ENCODE assay signal across 9 cellular contexts in genomic region chr4:82268050-82268825, GRCh38.
A peak's percentile ranks its signal among the peaks of the same experiment; 100 is the strongest.
DNase-seq lines count a peak whose midpoint lies in the region; ATAC-seq and TF ChIP-seq lines count a peak whose summit lies in the region.
"Had no signal": no experiment of that assay in that cellular context is flagged by ENCODE, and none has a peak within 500 bp of the region (broad histone marks: within the 10 kb centered on the region; RNA-seq: fewer than 3 reads in every experiment).

No MANE protein-coding gene starts in this region.

- peaks cover 6% of the 10 kb centered on the region for H3K27me3 Mint-ChIP-seq in activated T-cell treated with anti-CD3 and anti-CD28 coated beads, Interleukin-2, amount 50 U/mL, for 72 hours (ENCODE audit: low read depth)
- peaks cover 3% of the 10 kb centered on the region for H3K27me3 Mint-ChIP-seq in neural progenitor cell (ENCODE audit: insufficient read depth, low read depth)
- H3K27me3 Mint-ChIP-seq: activated naive CD4-positive, alpha-beta T cell treated with anti-CD3 and anti-CD28 coated beads, Interleukin-2, amount 50 U/mL, for 24 hours had no signal

- no peak overlapping the region for H3K9ac ChIP-seq in HUES48 (ENCODE audit: low read depth, low read length)
- no peak overlapping the region for H3K9ac ChIP-seq in NT2/D1 (ENCODE audit: insufficient read length, low read depth)
- no peak overlapping the region for H3K9ac ChIP-seq in neural progenitor cell

- WGBS in aorta, 2 donors: 43 to 50% methylated on average over 4 of the region's 4 CpGs

- H3K4me2 ChIP-seq in neural progenitor cell: no peak overlapping the region

- H3K36me3 ChIP-seq in HUES48 (ENCODE audit: control insufficient read depth, insufficient read depth, low read length) (no peaks in the 10 kb centered on the region), NT2/D1 (ENCODE audit: insufficient read depth, insufficient read length, low read length) (no peaks in the 10 kb centered on the region), neural progenitor cell (no peaks in the 10 kb centered on the region), aorta (ENCODE audit: control insufficient read depth in 1 of 2, insufficient read depth in 2 of 2, low read length in 1 of 2) (no peaks in the 10 kb centered on the region)

- H3K27ac ChIP-seq in HUES48 (ENCODE audit: low read depth, low read length) (peak overlapping the region; percentile 26), neural progenitor cell (no peak overlapping the region), aorta (ENCODE audit: low read depth in 1 of 2, low read length in 2 of 2) (no peak overlapping the region)

- intact Hi-C loops in aorta (cut with DNase I): loop anchor here (5.0 kb wide), 3 partner anchors 801 to 866 kb away; no protein-coding TSS in a partner anchor

- H3F3A ChIP-seq in neural progenitor cell (ENCODE audit: low read depth): no peaks in the 10 kb centered on the region

- H3K9me3 ChIP-seq in HUES48 (ENCODE audit: control insufficient read depth, insufficient read depth, low read length): no peaks in the 10 kb centered on the region
- H3K9me3 ChIP-seq in NT2/D1 (ENCODE audit: insufficient read depth, low read length): no peaks in the 10 kb centered on the region
- H3K9me3 ChIP-seq in neural progenitor cell (ENCODE audit: low read depth): no peaks in the 10 kb centered on the region
- no peaks in the 10 kb centered on the region for H3K9me3 ChIP-seq in aorta (ENCODE audit: control insufficient read depth, low read length)

- H3K4me1 ChIP-seq in HUES48 (ENCODE audit: control insufficient read depth, insufficient read depth, low read length) (peaks cover 10% of the 10 kb centered on the region), NT2/D1 (ENCODE audit: insufficient read depth, insufficient read length) (no peaks in the 10 kb centered on the region), neural progenitor cell (peaks cover 4% of the 10 kb centered on the region), aorta (ENCODE audit: control insufficient read depth in 1 of 2, insufficient read depth in 2 of 2, low read length in 2 of 2) (no peaks in the 10 kb centered on the region)

- H3K36me3 Mint-ChIP-seq in activated T-cell treated with anti-CD3 and anti-CD28 coated beads, Interleukin-2, amount 50 U/mL, for 72 hours (ENCODE audit: insufficient read depth in 2 of 2): no peaks in the 10 kb centered on the region
- no peaks in the 10 kb centered on the region for H3K36me3 Mint-ChIP-seq in neural progenitor cell

- TF ChIP-seq CTCF in fibroblast of the aortic adventitia (IDR thresholded peaks at IDR 0.05; ENCODE audit: insufficient read depth, low read length) (peak; percentile 87), neural progenitor cell (IDR thresholded peaks at IDR 0.05) (peak; percentile 89)

- peaks cover 11% of the 10 kb centered on the region for H3K4me1 Mint-ChIP-seq in activated T-cell treated with anti-CD3 and anti-CD28 coated beads, Interleukin-2, amount 50 U/mL, for 72 hours (ENCODE audit: low read depth)
- no peaks in the 10 kb centered on the region for H3K4me1 Mint-ChIP-seq in neural progenitor cell

- no peaks in the 10 kb centered on the region for H3K9me3 Mint-ChIP-seq in activated T-cell treated with anti-CD3 and anti-CD28 coated beads, Interleukin-2, amount 50 U/mL, for 72 hours
- H3K9me3 Mint-ChIP-seq in neural progenitor cell: no peaks in the 10 kb centered on the region

- peak overlapping the region; percentile 98 for H2AFZ ChIP-seq in neural progenitor cell (replicated peaks)

- H3K4me3 Mint-ChIP-seq in activated T-cell treated with anti-CD3 and anti-CD28 coated beads, Interleukin-2, amount 50 U/mL, for 72 hours: no peak overlapping the region
- H3K4me3 Mint-ChIP-seq in neural progenitor cell: no peak overlapping the region
- H3K4me3 Mint-ChIP-seq: activated naive CD4-positive, alpha-beta T cell treated with anti-CD3 and anti-CD28 coated beads, Interleukin-2, amount 50 U/mL, for 24 hours had no signal

- no peaks in the 10 kb centered on the region for H4K20me1 ChIP-seq in neural progenitor cell (ENCODE audit: low read depth)

- H3K79me2 ChIP-seq in neural progenitor cell (ENCODE audit: low read depth): no peaks in the 10 kb centered on the region

- H3K27me3 ChIP-seq in HUES48 (ENCODE audit: control insufficient read depth, insufficient read depth, low read length): no peaks in the 10 kb centered on the region
- H3K27me3 ChIP-seq in NT2/D1 (ENCODE audit: insufficient read depth, insufficient read length): no peaks in the 10 kb centered on the region
- no peaks in the 10 kb centered on the region for H3K27me3 ChIP-seq in neural progenitor cell
- H3K27me3 ChIP-seq in aorta (ENCODE audit: control insufficient read depth in 1 of 2, insufficient read depth in 2 of 2, low read length in 1 of 2): no peaks in the 10 kb centered on the region

- H3K4me3 ChIP-seq in HUES48 (ENCODE audit: low read depth, low read length) (no peak overlapping the region), NT2/D1 (ENCODE audit: insufficient read length, low read depth) (no peak overlapping the region), fibroblast of the aortic adventitia (ENCODE audit: low read depth, low read length) (no peak overlapping the region), neural progenitor cell (no peak overlapping the region), aorta (ENCODE audit: low read length in 2 of 2) (no peak overlapping the region)

- no peak overlapping the region for H3K27ac Mint-ChIP-seq in activated T-cell treated with anti-CD3 and anti-CD28 coated beads, Interleukin-2, amount 50 U/mL, for 72 hours
- no peak overlapping the region for H3K27ac Mint-ChIP-seq in neural progenitor cell
- H3K27ac Mint-ChIP-seq: activated naive CD4-positive, alpha-beta T cell treated with anti-CD3 and anti-CD28 coated beads, Interleukin-2, amount 50 U/mL, for 24 hours had no signal

- peak; percentile 93 for ATAC-seq in GM21367 (IDR thresholded peaks at IDR 0.05; ENCODE audit: unreplicated experiment)
- peak; percentile 85 to 90 for ATAC-seq in activated T-cell treated with anti-CD3 and anti-CD28 coated beads, Interleukin-2, amount 50 U/mL, for 72 hours (replicated peaks in 1 of 2)
- ATAC-seq in aorta (ENCODE audit: low FRiP score): peak; percentile 89

- DNase-seq in DMS 273 treated with DMSO at 0.1 percent for 48 hours (lab: John Stamatoyannopoulos, UW) (peak; percentile 3), NT2/D1 (ENCODE audit: low read depth, low spot score) (peak; percentile 51), fibroblast of the aortic adventitia (ENCODE audit: low read depth) (peak; percentile 64), neural progenitor cell (ENCODE audit: low spot score) (peak; percentile 80), aorta (peak in 1 of 2 donors; percentile 68)
- peak; percentile 33 to 36 for DNase-seq in activated T-cell treated with anti-CD3 and anti-CD28 coated beads, Interleukin-2, amount 50 U/mL, for 72 hours
